ENCODE assay signal across 24 cellular contexts in the genomic region with DNA sequence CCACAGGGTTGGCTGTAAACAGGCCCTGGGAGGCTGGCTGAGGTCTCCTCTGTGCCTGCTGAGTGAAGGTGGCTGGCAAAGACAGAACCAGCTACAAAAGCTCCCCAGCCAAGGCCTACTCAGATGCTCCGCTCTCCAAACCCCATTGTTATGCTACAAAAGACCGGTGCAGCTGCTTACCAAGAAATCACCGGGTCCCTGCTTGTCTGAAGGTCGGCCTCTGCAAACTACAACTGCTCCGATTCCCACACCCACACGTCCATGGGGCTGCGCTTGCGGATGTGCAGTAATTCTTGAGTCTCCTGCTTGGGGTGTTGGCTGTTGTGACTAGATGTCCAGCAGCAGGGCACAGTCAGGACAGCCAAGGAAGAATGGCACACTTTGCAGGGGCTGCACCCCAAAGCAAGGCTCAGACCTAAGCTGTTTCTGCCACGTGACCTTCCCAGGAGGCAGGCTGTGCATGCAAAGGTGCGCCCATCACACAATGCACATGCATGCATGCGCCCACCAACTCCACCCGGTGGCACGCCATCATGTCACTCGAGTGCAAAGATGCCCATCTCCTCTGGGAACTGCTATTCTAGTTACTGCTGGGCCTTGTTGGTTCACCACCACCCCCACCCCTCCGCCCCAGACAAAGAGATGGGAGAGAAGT.
"Had no signal": no experiment of that assay in that cellular context is flagged by ENCODE, and none has a peak within 500 bp of the region (broad histone marks: within the 10 kb centered on the region; RNA-seq: fewer than 3 reads in every experiment).

No MANE protein-coding gene starts in this region.

- H3K36me3 Mint-ChIP-seq: activated naive CD4-positive, alpha-beta T cell treated with anti-CD3 and anti-CD28 coated beads, Interleukin-2, amount 50 U/mL, for 72 hours; memory B cell; naive B cell; WTC11 had no signal

- H3K4me1 Mint-ChIP-seq: activated T-helper 17 cell treated with anti-CD3 and anti-CD28 coated beads, Interleukin-2, amount 50 U/mL, for 72 hours; memory B cell; naive B cell; WTC11 had no signal

- H3K4me1 ChIP-seq: prostate gland, uterus had no signal

- H3K4me3 ChIP-seq: ascending aorta, mucosa of descending colon, prostate gland, uterus had no signal

- H3K27me3 Mint-ChIP-seq: activated T-cell treated with anti-CD3 and anti-CD28 coated beads, Interleukin-2, amount 50 U/mL, for 24 hours had no signal

- H3K27ac Mint-ChIP-seq: activated naive CD4-positive, alpha-beta T cell treated with anti-CD3 and anti-CD28 coated beads, Interleukin-2, amount 50 U/mL, for 72 hours; activated T-cell treated with anti-CD3 and anti-CD28 coated beads, Interleukin-2, amount 50 U/mL, for 24 hours; activated T-helper 17 cell treated with anti-CD3 and anti-CD28 coated beads, Interleukin-2, amount 50 U/mL, for 72 hours; memory B cell; T-helper 1 cell treated with Interleukin-12 subunit alpha and Interleukin-12 subunit beta and Interleukin-4 antibody, amounts not matched to agents 30 μg/mL and 1 μg/mL, for 36 hours; WTC11 had no signal

- H3K9me3 ChIP-seq: ascending aorta, mucosa of descending colon, prostate gland, uterus had no signal

- H3K36me3 ChIP-seq: ascending aorta, brain microvascular endothelial cell, prostate gland, uterus had no signal

- DNase-seq: activated CD4-positive, alpha-beta T cell treated with anti-CD3 and anti-CD28 coated beads for 4 hours; activated CD4-positive, alpha-beta T cell treated with anti-CD3 and anti-CD28 coated beads, Interleukin-2, amount 50 U/mL, for 48 hours; activated T-cell treated with anti-CD3 and anti-CD28 coated beads, Interleukin-2, amount 50 U/mL, for 24 hours; caudate nucleus; dermis blood vessel endothelial cell; effector memory CD4-positive, alpha-beta T cell; glutamatergic neuron; hippocampal formation; left ventricle myocardium superior; mucosa of descending colon; naive B cell; stimulated activated CD4-positive, alpha-beta T cell treated with anti-CD3 and anti-CD28 coated beads, Interleukin-4, amount 100 ng/mL, for 4 hours; stimulated activated naive CD8-positive, alpha-beta T cell treated with anti-CD3 and anti-CD28 coated beads, Interleukin-15, Interleukin-2, amounts not matched to agents 100 U/mL and 50 U/mL, for 24 hours; T1000; uterus had no signal

- H3K27ac ChIP-seq: ascending aorta, brain microvascular endothelial cell, prostate gland, uterus had no signal

- H3K9me3 Mint-ChIP-seq: activated naive CD4-positive, alpha-beta T cell treated with anti-CD3 and anti-CD28 coated beads, Interleukin-2, amount 50 U/mL, for 72 hours; activated T-cell treated with anti-CD3 and anti-CD28 coated beads, Interleukin-2, amount 50 U/mL, for 24 hours; activated T-helper 17 cell treated with anti-CD3 and anti-CD28 coated beads, Interleukin-2, amount 50 U/mL, for 72 hours; memory B cell; T-helper 1 cell treated with Interleukin-12 subunit alpha and Interleukin-12 subunit beta and Interleukin-4 antibody, amounts not matched to agents 30 μg/mL and 1 μg/mL, for 36 hours had no signal

- H3K4me3 Mint-ChIP-seq: activated T-cell treated with anti-CD3 and anti-CD28 coated beads, Interleukin-2, amount 50 U/mL, for 24 hours; activated T-helper 17 cell treated with anti-CD3 and anti-CD28 coated beads, Interleukin-2, amount 50 U/mL, for 72 hours; memory B cell; naive B cell; T-helper 1 cell treated with Interleukin-12 subunit alpha and Interleukin-12 subunit beta and Interleukin-4 antibody, amounts not matched to agents 30 μg/mL and 1 μg/mL, for 36 hours; WTC11 had no signal

- ATAC-seq: activated naive CD4-positive, alpha-beta T cell treated with anti-CD3 and anti-CD28 coated beads, Interleukin-2, amount 50 U/mL, for 72 hours; activated T-helper 17 cell treated with anti-CD3 and anti-CD28 coated beads, Interleukin-2, amount 50 U/mL, for 72 hours; esophagus mucosa; left ventricle myocardium superior; mucosa of descending colon; stimulated activated naive CD8-positive, alpha-beta T cell treated with anti-CD3 and anti-CD28 coated beads, Interleukin-15, Interleukin-2, amounts not matched to agents 100 U/mL and 50 U/mL, for 24 hours; WTC11 had no signal

- H3K27me3 ChIP-seq: ascending aorta, brain microvascular endothelial cell, uterus had no signal
